Comparison of ENCODE assay signal across 23 cellular contexts in the genomic region with DNA sequence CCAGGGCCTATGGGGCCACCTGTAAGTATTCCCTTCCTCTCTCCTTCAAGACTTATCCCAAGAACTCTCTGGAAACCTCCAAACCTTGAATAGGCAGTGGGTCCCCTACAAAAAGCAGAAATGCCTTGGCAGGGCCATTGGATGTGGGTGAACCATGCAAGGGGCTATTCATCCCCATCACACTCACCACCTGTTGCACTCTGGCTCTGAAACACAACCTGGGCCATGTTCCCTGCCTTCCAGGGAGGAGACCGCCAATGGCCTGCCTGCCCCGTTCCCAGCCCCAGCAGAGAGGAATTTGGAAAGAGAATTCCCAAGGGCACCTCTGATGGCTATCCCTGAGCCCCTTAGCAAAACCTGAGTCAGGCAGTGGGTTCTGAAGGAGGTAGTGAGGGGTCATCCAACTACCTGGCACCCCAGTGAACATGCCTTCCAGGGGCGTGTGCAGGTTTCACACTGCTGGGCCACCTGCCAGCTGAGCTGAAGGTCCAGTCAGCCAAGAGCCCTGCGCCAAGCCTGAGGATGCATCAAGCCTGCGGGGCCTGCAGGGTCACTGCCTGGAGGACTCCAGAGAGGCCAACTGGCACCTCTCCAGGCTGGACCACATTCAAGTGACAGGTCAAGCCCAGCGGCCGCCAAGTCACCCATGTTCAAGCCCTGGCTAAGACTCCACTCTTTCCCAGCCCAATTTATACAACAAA.
A peak's percentile ranks its signal among the peaks of the same experiment; 100 is the strongest.
DNase-seq lines count a peak whose midpoint lies in the region; ATAC-seq and TF ChIP-seq lines count a peak whose summit lies in the region.
"Had no signal": no experiment of that assay in that cellular context is flagged by ENCODE, and none has a peak within 500 bp of the region (broad histone marks: within the 10 kb centered on the region; RNA-seq: fewer than 3 reads in every experiment).

No MANE protein-coding gene starts in this region.

- H2AFZ ChIP-seq in PC-3 (ENCODE audit: low read length) = no peak overlapping the region

- no peak overlapping the region for H3K27ac Mint-ChIP-seq in central memory CD8-positive, alpha-beta T cell (ENCODE audit: low read depth)
- H3K27ac Mint-ChIP-seq in T-cell = no peak overlapping the region
- H3K27ac Mint-ChIP-seq: activated CD8-positive, alpha-beta T cell treated with anti-CD3 and anti-CD28 coated beads, Interleukin-2, amount 10 ng/mL, durations not matched to agents 7 days and 5 days had no signal

- DNase-seq in PC-3 (peak; percentile 71), mucosa of gallbladder (ENCODE audit: low spot score) (peak; percentile 49), transverse colon (peak; percentile 70), SHP77 (lab: John Stamatoyannopoulos, UW) (no peak), T-cell (no peak)
- DNase-seq in central memory CD8-positive, alpha-beta T cell (ENCODE audit: low spot score in 2 of 2) = no peak
- DNase-seq: activated CD8-positive, alpha-beta T cell treated with anti-CD3 and anti-CD28 coated beads, Interleukin-2, amount 10 ng/mL, durations not matched to agents 7 days and 5 days; activated naive CD4-positive, alpha-beta T cell; activated T-cell treated with anti-CD3 and anti-CD28 coated beads, Interleukin-2, amount 50 U/mL, for 1 hour; amniotic stem cell; DND-41; effector CD4-positive, alpha-beta T cell; erythroblast; kidney; NCI-H1048; NCI-H2029 treated with DMSO at 0.1 percent for 48 hours; NCI-H345; retina; T-helper 9 cell had no signal

- no peak for TF ChIP-seq EP300 in transverse colon (IDR thresholded peaks at IDR 0.05; ENCODE audit: low read depth)

- peaks cover 10% of the 10 kb centered on the region for H3K27me3 Mint-ChIP-seq in central memory CD8-positive, alpha-beta T cell
- no peaks in the 10 kb centered on the region for H3K27me3 Mint-ChIP-seq in T-cell

- H3K9me2 ChIP-seq in PC-3 (replicated peaks; ENCODE audit: low read length) = no peaks in the 10 kb centered on the region

- TF ChIP-seq CTCF in PC-3 (conservative IDR thresholded peaks at IDR 0.05; ENCODE audit: low read depth, low read length) = no peak
- no peak for TF ChIP-seq CTCF in transverse colon (IDR thresholded peaks at IDR 0.05)

- H3K4me3 ChIP-seq in PC-3 (ENCODE audit: low read length) = no peak overlapping the region
- H3K4me3 ChIP-seq in transverse colon = no peak overlapping the region
- H3K4me3 ChIP-seq: gastroesophageal sphincter had no signal

- peaks cover 8% of the 10 kb centered on the region; the same call in 1 of the 2 replicates for H3K4me1 ChIP-seq in PC-3 (ENCODE audit: insufficient read depth, low read length)
- peaks cover 0 to 28% (median 10%) of the 10 kb centered on the region in 4 donors for H3K4me1 ChIP-seq in transverse colon

- peaks cover 2% of the 10 kb centered on the region for H3K36me3 Mint-ChIP-seq in central memory CD8-positive, alpha-beta T cell (ENCODE audit: insufficient read depth)
- H3K36me3 Mint-ChIP-seq in T-cell = no peaks in the 10 kb centered on the region

- CTCF ChIA-PET in PC-3 (lab: Charles Lee) = no interaction called here
- CTCF ChIA-PET in T-cell (lab: Charles Lee) = no interaction called here

- no peaks in the 10 kb centered on the region for H3K9me3 Mint-ChIP-seq in central memory CD8-positive, alpha-beta T cell
- H3K9me3 Mint-ChIP-seq in T-cell = no peaks in the 10 kb centered on the region

- no peak overlapping the region for H3K4me2 ChIP-seq in PC-3 (ENCODE audit: low read length)
- H3K4me2 ChIP-seq: KMS-11 had no signal

- H3K4me1 Mint-ChIP-seq in central memory CD8-positive, alpha-beta T cell = no peaks in the 10 kb centered on the region
- no peaks in the 10 kb centered on the region for H3K4me1 Mint-ChIP-seq in T-cell

- POLR2A ChIA-PET in PC-3 (lab: Charles Lee; ENCODE audit: unreplicated experiment) = no interaction called here
- POLR2A ChIA-PET in T-cell (lab: Charles Lee) = no interaction called here

- intact Hi-C loops in PC-3 (cut with micrococcal nuclease) = no loop called here
- intact Hi-C loops in transverse colon (cut with DNase I; ENCODE audit: low total_unique reads) = no loop called here

- H3K27me3 ChIP-seq in PC-3 (ENCODE audit: low read length) (no peaks in the 10 kb centered on the region), transverse colon (no peaks in the 10 kb centered on the region)
- H3K27me3 ChIP-seq: gastroesophageal sphincter had no signal

- H4K20me1 ChIP-seq in PC-3 (ENCODE audit: low read length) = no peaks in the 10 kb centered on the region

- no peak overlapping the region for H3K9ac ChIP-seq in PC-3 (ENCODE audit: low read length)
- H3K9ac ChIP-seq: KMS-11 had no signal

- no peaks in the 10 kb centered on the region for H3K79me2 ChIP-seq in PC-3 (ENCODE audit: low read length)

- no peak overlapping the region for H3K4me3 Mint-ChIP-seq in central memory CD8-positive, alpha-beta T cell
- H3K4me3 Mint-ChIP-seq in T-cell = no peak overlapping the region
- H3K4me3 Mint-ChIP-seq: activated CD8-positive, alpha-beta T cell treated with anti-CD3 and anti-CD28 coated beads, Interleukin-2, amount 10 ng/mL, durations not matched to agents 7 days and 5 days had no signal

- H3K9me3 ChIP-seq in PC-3 (ENCODE audit: low read length) (no peaks in the 10 kb centered on the region), transverse colon (no peaks in the 10 kb centered on the region)
- H3K9me3 ChIP-seq: gastroesophageal sphincter had no signal

- BruUV-seq in PC-3 (replicated peaks; lab: Mats Ljungman, UMichigan) = no TSS peak

- H3K36me3 ChIP-seq in PC-3 (ENCODE audit: low read depth, low read length) (peaks cover 4% of the 10 kb centered on the region; the same call in 1 of the 2 replicates), transverse colon (no peaks in the 10 kb centered on the region)
- H3K36me3 ChIP-seq: gastroesophageal sphincter had no signal

- H3K27ac ChIP-seq in PC-3 (ENCODE audit: low read length) (no peak overlapping the region), transverse colon (no peak overlapping the region)
- H3K27ac ChIP-seq: gastroesophageal sphincter, KMS-11 had no signal

- in situ Hi-C loops in transverse colon (cut with MboI; ENCODE audit: low pct_ligation_motif_present in 1 of 4, low pct_unique_long_range_greater_than_20kb in 1 of 4, low sequenced_read_pairs in 3 of 4) = no loop called here

- no peak for TF ChIP-seq POLR2A in transverse colon (IDR thresholded peaks at IDR 0.05)

- 51% methylated on average over 7 of the region's 7 CpGs; no CpG with 5 or more reads in 1 of the 2 donors for WGBS in transverse colon (ENCODE audit: low coverage in 1 of 2), 2 donors

- ATAC-seq in PC-3 = peak; percentile 33
- peak; percentile 14 for ATAC-seq in central memory CD8-positive, alpha-beta T cell (replicated peaks; ENCODE audit: extremely low read depth, poor library complexity, severe bottlenecking)
- ATAC-seq in HG03565 (IDR thresholded peaks at IDR 0.05; ENCODE audit: unreplicated experiment) = no peak
- ATAC-seq in T-cell (replicated peaks in 1 of 4) = no peak
- ATAC-seq: activated CD4-positive, CD25-positive, alpha-beta regulatory T cell treated with anti-CD3 and anti-CD28 coated beads, Interleukin-2, amount 50 U/mL, for 24 hours; activated CD8-positive, alpha-beta T cell treated with anti-CD3 and anti-CD28 coated beads, Interleukin-2, amount 10 ng/mL, durations not matched to agents 7 days and 5 days; gastroesophageal sphincter had no signal

- no peaks in the 10 kb centered on the region for H3F3A ChIP-seq in PC-3 (ENCODE audit: low read length, unreplicated experiment)

Comparison
In these comparisons a context has a peak if more than half of its experiments do, and no peak if none do; other contexts are left out.
1. ATAC-seq: peak in PC-3 (single experiment) and central memory CD8-positive, alpha-beta T cell (single experiment); none in HG03565 (single experiment) and T-cell (0 of 4).
2. DNase-seq: peak in PC-3 (single experiment), mucosa of gallbladder (single experiment) and transverse colon (single experiment); none in central memory CD8-positive, alpha-beta T cell (0 of 2), SHP77 (0 of 2) and T-cell (0 of 34).